ENCODE assay signal across 31 cellular contexts in genomic region chr1:182297312-182297711, GRCh38.
"Had no signal": no experiment of that assay in that cellular context is flagged by ENCODE, and none has a peak within 500 bp of the region (broad histone marks: within the 10 kb centered on the region; RNA-seq: fewer than 3 reads in every experiment).

No MANE protein-coding gene starts in this region.

- H3K27me3 ChIP-seq: ascending aorta, breast epithelium, MG63, SJCRH30 had no signal

- H3K27ac Mint-ChIP-seq: activated CD4-positive, alpha-beta memory T cell treated with anti-CD3 and anti-CD28 coated beads, Interleukin-2, amount 10 ng/mL, durations not matched to agents 7 days and 5 days; activated naive CD8-positive, alpha-beta T cell treated with anti-CD3 and anti-CD28 coated beads for 36 hours; activated T-cell treated with anti-CD3 and anti-CD28 coated beads, Interleukin-2, amount 50 U/mL, for 72 hours; activated T-helper 17 cell treated with anti-CD3 and anti-CD28 coated beads, Interleukin-2, amount 50 U/mL, for 72 hours had no signal

- H3K4me2 ChIP-seq: KMS-11 had no signal

- DNase-seq: activated CD4-positive, alpha-beta memory T cell treated with anti-CD3 and anti-CD28 coated beads, Interleukin-2, amount 10 ng/mL, durations not matched to agents 7 days and 5 days; activated CD4-positive, alpha-beta T cell treated with anti-CD3 and anti-CD28 coated beads for 1 hour; activated CD4-positive, alpha-beta T cell treated with anti-CD3 and anti-CD28 coated beads for 48 hours; activated CD4-positive, CD25-positive, alpha-beta regulatory T cell; activated CD8-positive, alpha-beta memory T cell treated with anti-CD3 and anti-CD28 coated beads for 24 hours; activated CD8-positive, alpha-beta memory T cell treated with anti-CD3 and anti-CD28 coated beads, Interleukin-2, amount 10 ng/mL, durations not matched to agents 7 days and 5 days; activated effector memory CD4-positive, alpha-beta T cell treated with anti-CD3 and anti-CD28 coated beads, Interleukin-2, amount 50 U/mL, for 16 hours; activated naive CD4-positive, alpha-beta T cell; activated naive CD4-positive, alpha-beta T cell treated with anti-CD3 and anti-CD28 coated beads, Interleukin-2, amount 50 U/mL, for 16 hours; activated naive CD8-positive, alpha-beta T cell treated with anti-CD3 and anti-CD28 coated beads for 36 hours; activated T-cell treated with anti-CD3 and anti-CD28 coated beads, Interleukin-2, amount 50 U/mL, for 1 hour; activated T-cell treated with anti-CD3 and anti-CD28 coated beads, Interleukin-2, amount 50 U/mL, for 72 hours; amniotic stem cell; MG63; NCI-H1048; NCI-H1105 treated with DMSO at 0.1 percent for 48 hours; NCI-H1436 treated with DMSO at 0.1 percent for 48 hours; NCI-H1694 treated with DMSO at 0.1 percent for 48 hours; NCI-H2029; NCI-H345; NCI-H524 treated with DMSO at 0.1 percent for 48 hours; SHP77; SJCRH30; T1000; WERI-Rb-1 had no signal

- H3K4me3 Mint-ChIP-seq: activated CD4-positive, alpha-beta memory T cell treated with anti-CD3 and anti-CD28 coated beads, Interleukin-2, amount 10 ng/mL, durations not matched to agents 7 days and 5 days; activated CD8-positive, alpha-beta memory T cell treated with anti-CD3 and anti-CD28 coated beads, Interleukin-2, amount 10 ng/mL, durations not matched to agents 7 days and 5 days; activated naive CD8-positive, alpha-beta T cell treated with anti-CD3 and anti-CD28 coated beads for 36 hours; activated T-cell treated with anti-CD3 and anti-CD28 coated beads, Interleukin-2, amount 50 U/mL, for 72 hours; activated T-helper 17 cell treated with anti-CD3 and anti-CD28 coated beads, Interleukin-2, amount 50 U/mL, for 72 hours had no signal

- H3K4me3 ChIP-seq: ascending aorta, breast epithelium, MG63, SJCRH30, SK-N-MC had no signal

- H3K27ac ChIP-seq: ascending aorta, breast epithelium, KMS-11, SJCRH30, SK-N-MC, WERI-Rb-1 had no signal

- H3K9me3 Mint-ChIP-seq: activated CD4-positive, alpha-beta memory T cell treated with anti-CD3 and anti-CD28 coated beads, Interleukin-2, amount 10 ng/mL, durations not matched to agents 7 days and 5 days; activated naive CD8-positive, alpha-beta T cell treated with anti-CD3 and anti-CD28 coated beads for 36 hours; activated T-cell treated with anti-CD3 and anti-CD28 coated beads, Interleukin-2, amount 50 U/mL, for 72 hours; activated T-helper 17 cell treated with anti-CD3 and anti-CD28 coated beads, Interleukin-2, amount 50 U/mL, for 72 hours had no signal

- H3K9ac ChIP-seq: KMS-11 had no signal

- H3K4me1 ChIP-seq: breast epithelium had no signal

- H3K36me3 Mint-ChIP-seq: activated naive CD8-positive, alpha-beta T cell treated with anti-CD3 and anti-CD28 coated beads for 36 hours had no signal

- H3K36me3 ChIP-seq: ascending aorta, breast epithelium, MG63, SJCRH30, WERI-Rb-1 had no signal

- ATAC-seq: activated CD8-positive, alpha-beta memory T cell treated with anti-CD3 and anti-CD28 coated beads, Interleukin-2, amount 10 ng/mL, durations not matched to agents 7 days and 5 days; activated T-cell treated with anti-CD3 and anti-CD28 coated beads, Interleukin-2, amount 50 U/mL, for 72 hours; activated T-helper 17 cell treated with anti-CD3 and anti-CD28 coated beads, Interleukin-2, amount 50 U/mL, for 72 hours; Panc1 had no signal

- H3K27me3 Mint-ChIP-seq: activated CD8-positive, alpha-beta memory T cell treated with anti-CD3 and anti-CD28 coated beads, Interleukin-2, amount 10 ng/mL, durations not matched to agents 7 days and 5 days; activated naive CD8-positive, alpha-beta T cell treated with anti-CD3 and anti-CD28 coated beads for 36 hours; activated T-helper 17 cell treated with anti-CD3 and anti-CD28 coated beads, Interleukin-2, amount 50 U/mL, for 72 hours had no signal

- H3K9me3 ChIP-seq: ascending aorta, breast epithelium, MG63, SJCRH30 had no signal
